Comparison of ENCODE assay signal across 2 cellular contexts in genomic region chr11:76212086-76213035, GRCh38.
TF ChIP-seq lines count a peak whose summit lies in the region.

No MANE protein-coding gene starts in this region.

TF ChIP-seq in GM23338, 12 proteins besides CTCF, POLR2A, EP300 and RAD21:
- peak; percentile 44 for TF ChIP-seq EZH2 (IDR thresholded peaks at IDR 0.05; ENCODE audit: low read depth, unreplicated experiment)
- TF ChIP-seq STAT1 (IDR thresholded peaks at IDR 0.05; ENCODE audit: unreplicated experiment) = no peak
- no peak for TF ChIP-seq CREB1 (CRISPR knock-in tag; IDR thresholded peaks at IDR 0.05; ENCODE audit: low read depth)
- TF ChIP-seq JUNB (IDR thresholded peaks at IDR 0.05; ENCODE audit: unreplicated experiment) = no peak
- TF ChIP-seq, protein P1, sequence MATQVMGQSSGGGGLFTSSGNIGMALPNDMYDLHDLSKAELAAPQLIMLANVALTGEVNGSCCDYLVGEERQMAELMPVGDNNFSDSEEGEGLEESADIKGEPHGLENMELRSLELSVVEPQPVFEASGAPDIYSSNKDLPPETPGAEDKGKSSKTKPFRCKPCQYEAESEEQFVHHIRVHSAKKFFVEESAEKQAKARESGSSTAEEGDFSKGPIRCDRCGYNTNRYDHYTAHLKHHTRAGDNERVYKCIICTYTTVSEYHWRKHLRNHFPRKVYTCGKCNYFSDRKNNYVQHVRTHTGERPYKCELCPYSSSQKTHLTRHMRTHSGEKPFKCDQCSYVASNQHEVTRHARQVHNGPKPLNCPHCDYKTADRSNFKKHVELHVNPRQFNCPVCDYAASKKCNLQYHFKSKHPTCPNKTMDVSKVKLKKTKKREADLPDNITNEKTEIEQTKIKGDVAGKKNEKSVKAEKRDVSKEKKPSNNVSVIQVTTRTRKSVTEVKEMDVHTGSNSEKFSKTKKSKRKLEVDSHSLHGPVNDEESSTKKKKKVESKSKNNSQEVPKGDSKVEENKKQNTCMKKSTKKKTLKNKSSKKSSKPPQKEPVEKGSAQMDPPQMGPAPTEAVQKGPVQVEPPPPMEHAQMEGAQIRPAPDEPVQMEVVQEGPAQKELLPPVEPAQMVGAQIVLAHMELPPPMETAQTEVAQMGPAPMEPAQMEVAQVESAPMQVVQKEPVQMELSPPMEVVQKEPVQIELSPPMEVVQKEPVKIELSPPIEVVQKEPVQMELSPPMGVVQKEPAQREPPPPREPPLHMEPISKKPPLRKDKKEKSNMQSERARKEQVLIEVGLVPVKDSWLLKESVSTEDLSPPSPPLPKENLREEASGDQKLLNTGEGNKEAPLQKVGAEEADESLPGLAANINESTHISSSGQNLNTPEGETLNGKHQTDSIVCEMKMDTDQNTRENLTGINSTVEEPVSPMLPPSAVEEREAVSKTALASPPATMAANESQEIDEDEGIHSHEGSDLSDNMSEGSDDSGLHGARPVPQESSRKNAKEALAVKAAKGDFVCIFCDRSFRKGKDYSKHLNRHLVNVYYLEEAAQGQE (IDR thresholded peaks at IDR 0.05; ENCODE audit: unreplicated experiment) = no peak
- no peak for TF ChIP-seq ZNF331 (CRISPR knock-in tag; IDR thresholded peaks at IDR 0.05; ENCODE audit: low read depth)
- TF ChIP-seq, protein P2, sequence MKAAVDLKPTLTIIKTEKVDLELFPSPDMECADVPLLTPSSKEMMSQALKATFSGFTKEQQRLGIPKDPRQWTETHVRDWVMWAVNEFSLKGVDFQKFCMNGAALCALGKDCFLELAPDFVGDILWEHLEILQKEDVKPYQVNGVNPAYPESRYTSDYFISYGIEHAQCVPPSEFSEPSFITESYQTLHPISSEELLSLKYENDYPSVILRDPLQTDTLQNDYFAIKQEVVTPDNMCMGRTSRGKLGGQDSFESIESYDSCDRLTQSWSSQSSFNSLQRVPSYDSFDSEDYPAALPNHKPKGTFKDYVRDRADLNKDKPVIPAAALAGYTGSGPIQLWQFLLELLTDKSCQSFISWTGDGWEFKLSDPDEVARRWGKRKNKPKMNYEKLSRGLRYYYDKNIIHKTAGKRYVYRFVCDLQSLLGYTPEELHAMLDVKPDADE (IDR thresholded peaks at IDR 0.05) = no peak

TF ChIP-seq in K562, 482 proteins besides CTCF, POLR2A, EP300 and RAD21:
- TF ChIP-seq RBM25 (IDR thresholded peaks at IDR 0.05; ENCODE audit: low read depth, low read length, severe bottlenecking) (peak; percentile 90), ADNP (tag; IDR thresholded peaks at IDR 0.05) (peak; percentile 86), RCOR1 (IDR thresholded peaks at IDR 0.05; ENCODE audit: borderline replicate concordance in 1 of 2, low read depth in 2 of 2, low read length in 2 of 2) (0 out of 4 replicates have a peak, but pooled peaks of 1 of the 2 experiments have one; percentile 42), KDM1A (IDR thresholded peaks at IDR 0.05) (peak in 1 of 2 experiments; percentile 62; a peak in 3 of 4 replicates), CHD4 (IDR thresholded peaks at IDR 0.05; ENCODE audit: insufficient read depth, insufficient replicate concordance, low read depth, low read length, poor library complexity, severe bottlenecking) (peak; percentile 81), KDM5B (IDR thresholded peaks at IDR 0.05; ENCODE audit: insufficient replicate concordance, low read depth, low read length) (no peak), THRAP3 (IDR thresholded peaks at IDR 0.05; ENCODE audit: borderline replicate concordance) (no peak), BCOR (IDR thresholded peaks at IDR 0.05) (peak; percentile 88)
TF ChIP-seq in K562: peak in this region for 6.
